ENCODE assay signal across 8 cellular contexts in genomic region chr14:76924363-76925151, GRCh38.
A peak's percentile ranks its signal among the peaks of the same experiment; 100 is the strongest.
DNase-seq lines count a peak whose midpoint lies in the region; ATAC-seq and TF ChIP-seq lines count a peak whose summit lies in the region.

No MANE protein-coding gene starts in this region.

- no peak for TF ChIP-seq EP300 in stomach (IDR thresholded peaks at IDR 0.05)

- peak overlapping the region; percentile 81 for H3K56ac ChIP-seq in mesendoderm (ENCODE audit: low read length)

- H4K8ac ChIP-seq in mesendoderm (ENCODE audit: low read depth, low read length), result no peak overlapping the region

- H3K4me3 ChIP-seq in mesendoderm (ENCODE audit: low read length), result no peak overlapping the region
- no peak overlapping the region for H3K4me3 ChIP-seq in stomach

- no peak overlapping the region for H2BK5ac ChIP-seq in mesendoderm (ENCODE audit: low read length)

- no peaks in the 10 kb centered on the region for H3K79me1 ChIP-seq in mesendoderm (ENCODE audit: low read length)

- H3K4me3 Mint-ChIP-seq in activated naive CD8-positive, alpha-beta T cell, result peak overlapping the region; percentile 15

- peak overlapping the region; percentile 47 for H3K27ac Mint-ChIP-seq in activated naive CD8-positive, alpha-beta T cell

- H2BK120ac ChIP-seq in mesendoderm (ENCODE audit: low read depth, low read length), result no peak overlapping the region

- H3K27me3 Mint-ChIP-seq in activated naive CD8-positive, alpha-beta T cell, result no peaks in the 10 kb centered on the region

- TF ChIP-seq CTCF in stomach (IDR thresholded peaks at IDR 0.05), result no peak

- no peaks in the 10 kb centered on the region for H3K36me3 Mint-ChIP-seq in activated naive CD8-positive, alpha-beta T cell

- ATAC-seq in GM18517 (IDR thresholded peaks at IDR 0.05; ENCODE audit: unreplicated experiment) (no peak), HG03469 (IDR thresholded peaks at IDR 0.05; ENCODE audit: unreplicated experiment) (no peak), Right ventricle myocardium inferior (no peak)

- H3K4me2 ChIP-seq in mesendoderm (ENCODE audit: low read length), result peak overlapping the region; percentile 26

- no peak overlapping the region for H2BK15ac ChIP-seq in mesendoderm (replicated peaks; ENCODE audit: low read depth)

- H3K9me3 Mint-ChIP-seq in activated naive CD8-positive, alpha-beta T cell (ENCODE audit: low read depth), result no peaks in the 10 kb centered on the region

- WGBS in mesendoderm (ENCODE audit: extremely low coverage, insufficient coverage, low lambda C conversion rate), result no CpG with 5 or more reads among the region's 18 CpGs
- WGBS in stomach, 5 donors, result 50 to 63% (median 55%) methylated on average over 13 to 18 of the region's 18 CpGs

- H2AK5ac ChIP-seq in mesendoderm (ENCODE audit: low read length), result no peak overlapping the region

- peak overlapping the region; percentile 21 for H3K18ac ChIP-seq in mesendoderm (ENCODE audit: low read length)

- H3K4me1 ChIP-seq in mesendoderm (ENCODE audit: control insufficient read depth, low read depth, low read length) (peaks cover 16% of the 10 kb centered on the region), stomach (peaks cover 15 to 48% (median 31%) of the 10 kb centered on the region in 4 donors)

- H3K23ac ChIP-seq in mesendoderm (ENCODE audit: low read length), result no peak overlapping the region

- H3K27ac ChIP-seq in mesendoderm (ENCODE audit: low read depth, low read length) (no peak overlapping the region), stomach (no peak overlapping the region)

- H3K79me2 ChIP-seq in mesendoderm (ENCODE audit: control insufficient read depth, insufficient read depth, low read length), result no peaks in the 10 kb centered on the region

- H3K4me1 Mint-ChIP-seq in activated naive CD8-positive, alpha-beta T cell (ENCODE audit: low read depth), result peaks cover 68% of the 10 kb centered on the region

- intact Hi-C loops in stomach (cut with DNase I; ENCODE audit: low total_unique reads) (no loop called here), Right ventricle myocardium inferior (cut with DNase I) (no loop called here)

- H3K4ac ChIP-seq in mesendoderm (ENCODE audit: low read depth, low read length), result no peak overlapping the region

- no peaks in the 10 kb centered on the region for H3K9me3 ChIP-seq in stomach

- no peaks in the 10 kb centered on the region for H3K36me3 ChIP-seq in mesendoderm (ENCODE audit: control insufficient read depth, insufficient read depth, low read length)
- no peaks in the 10 kb centered on the region for H3K36me3 ChIP-seq in stomach

- no peaks in the 10 kb centered on the region for H3K27me3 ChIP-seq in mesendoderm (ENCODE audit: insufficient read depth, low read length, poor library complexity)
- no peaks in the 10 kb centered on the region for H3K27me3 ChIP-seq in stomach

- DNase-seq in ELF-1 (ENCODE audit: low read depth, low spot score), result peak; percentile 66
- peak; percentile 26 for DNase-seq in NCI-H2081 treated with DMSO at 0.1 percent for 48 hours (lab: John Stamatoyannopoulos, UW)
- peak; percentile 97 for DNase-seq in mesendoderm
- no peak for DNase-seq in stomach
- DNase-seq in Right ventricle myocardium inferior (ENCODE audit: missing footprints), result no peak

- no peak for TF ChIP-seq POLR2A in stomach (IDR thresholded peaks at IDR 0.05)

- no peak overlapping the region for H4K5ac ChIP-seq in mesendoderm (ENCODE audit: low read length)

- peak overlapping the region; percentile 34 for H3K9ac ChIP-seq in mesendoderm (ENCODE audit: low read length)

Comparison
In these comparisons a context has a peak if more than half of its experiments do, and no peak if none do; other contexts are left out.
1. DNase-seq: peak in ELF-1 (single experiment), NCI-H2081 treated with DMSO at 0.1 percent for 48 hours (single experiment) and mesendoderm (single experiment); none in stomach (single experiment) and Right ventricle myocardium inferior (single experiment).